ENCODE assay signal across 8 cellular contexts in the genomic region with DNA sequence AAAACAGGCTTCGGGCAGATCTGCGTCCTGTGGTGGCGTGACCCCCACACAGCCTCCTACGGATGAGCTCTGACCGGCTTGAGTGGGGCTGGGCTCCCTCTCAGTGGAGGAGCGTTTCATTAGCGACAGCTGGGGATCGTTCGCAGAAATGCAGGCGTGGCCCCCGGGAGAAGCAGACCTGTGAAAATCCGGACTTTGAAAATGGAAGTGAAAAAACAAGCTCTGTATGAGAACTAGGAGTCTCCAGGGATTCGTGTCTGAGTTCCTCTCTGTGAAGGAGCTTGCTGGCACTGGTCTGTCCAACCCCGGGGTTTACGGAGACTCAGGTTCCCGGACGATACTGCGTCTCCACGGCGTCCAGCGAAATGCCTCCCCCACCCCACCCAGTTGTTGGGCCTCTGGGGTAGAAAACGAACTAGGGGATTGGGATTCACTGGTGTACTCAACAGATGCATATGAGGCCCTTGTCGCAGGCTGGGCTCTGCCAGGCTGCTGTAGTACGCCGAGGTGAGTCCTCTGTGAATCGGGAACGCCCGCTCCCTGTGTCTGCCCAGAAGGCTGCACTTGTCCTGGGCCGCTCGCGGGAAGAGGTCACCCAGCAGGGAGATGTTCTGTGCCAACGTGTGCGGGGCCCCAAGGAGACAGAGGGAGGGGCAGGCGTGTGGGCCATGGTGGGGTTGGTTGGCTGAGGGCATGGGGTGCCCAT.
DNase-seq lines count a peak whose midpoint lies in the region; ATAC-seq, FAIRE-seq and TF ChIP-seq lines count a peak whose summit lies in the region.
"Not testable (repeated sequence)": the region's sequence is repeated elsewhere in the genome, so short reads cannot be mapped to it uniquely, and the experiment has no call there.

No MANE protein-coding gene starts in this region.

- not testable (repeated sequence) for H3K36me3 Mint-ChIP-seq in CD14-positive monocyte; HFFc6 (ENCODE audit: low read depth); progenitor cell of endocrine pancreas (ENCODE audit: insufficient read depth)

- TF ChIP-seq RAD21 in SK-N-SH (IDR thresholded peaks at IDR 0.05; ENCODE audit: low read length); HepG2 (CRISPR knock-in tag; IDR thresholded peaks at IDR 0.05): not testable (repeated sequence)

- H3K4me1 ChIP-seq in SK-N-SH (ENCODE audit: control insufficient read depth in 1 of 2, insufficient read depth in 2 of 2, low read depth in 1 of 2, low read length in 1 of 2) (peaks cover 0 to 42% of the 10 kb centered on the region in 2 experiments; a peak in 1 of 4 replicates), suprapubic skin (peaks cover 38% of the 10 kb centered on the region)
- not testable (repeated sequence) for H3K4me1 ChIP-seq in colonic mucosa; HepG2 (ENCODE audit: insufficient read depth, low read length)

- 91% methylated on average over 28 of the region's 34 CpGs for WGBS in SK-N-SH (ENCODE audit: low lambda C conversion rate)
- 52% methylated on average over 21 of the region's 34 CpGs for WGBS in HepG2 (ENCODE audit: low lambda C conversion rate)
- 66% methylated on average over 29 of the region's 34 CpGs for WGBS in suprapubic skin

- intact Hi-C loops in CD14-positive monocyte (cut with micrococcal nuclease); colonic mucosa (cut with DNase I); Right ventricle myocardium superior (cut with DNase I); HepG2 (cut with micrococcal nuclease; ENCODE audit: unreplicated experiment): not testable (repeated sequence)

- CTCF ChIA-PET in SK-N-SH (lab: Yijun Ruan, JAX); HepG2 (lab: Yijun Ruan, JAX; ENCODE audit: low intra/inter-chr PET ratio, low total read pairs): not testable (repeated sequence)

- BruUV-seq in HepG2 (replicated peaks; lab: Mats Ljungman, UMichigan) = not testable (repeated sequence)

- H4K20me1 ChIP-seq in SK-N-SH (ENCODE audit: insufficient read depth); HepG2 (ENCODE audit: insufficient read depth, low read length): not testable (repeated sequence)

- not testable (repeated sequence) for H3K27me3 ChIP-seq in SK-N-SH (ENCODE audit: insufficient read depth); colonic mucosa; suprapubic skin
- H3K27me3 ChIP-seq in HepG2 (ENCODE audit: control insufficient read depth in 1 of 2, insufficient read depth in 2 of 2, low read length in 2 of 2) = peaks cover 9 to 38% of the 10 kb centered on the region in 2 experiments

- H2AFZ ChIP-seq in SK-N-SH (ENCODE audit: low read depth); HepG2 (ENCODE audit: low read length): not testable (repeated sequence)

- not testable (repeated sequence) for TF ChIP-seq CTCF in CD14-positive monocyte (IDR thresholded peaks at IDR 0.05); HFFc6 (IDR thresholded peaks at IDR 0.05); SK-N-SH (IDR thresholded peaks at IDR 0.05); colonic mucosa (IDR thresholded peaks at IDR 0.05); HepG2 (CRISPR knock-in tag; IDR thresholded peaks at IDR 0.05); progenitor cell of endocrine pancreas (IDR thresholded peaks at IDR 0.05; ENCODE audit: unreplicated experiment); suprapubic skin (IDR thresholded peaks at IDR 0.05)

- not testable (repeated sequence) for H3K9me2 ChIP-seq in SK-N-SH

- not testable (repeated sequence) for DNase-seq in CD14-positive monocyte (ENCODE audit: low spot score); HFFc6; Right ventricle myocardium superior; HepG2 (ENCODE audit: low spot score); progenitor cell of endocrine pancreas (ENCODE audit: low spot score, unreplicated experiment)
- DNase-seq in SK-N-SH (peak; percentile 63), colonic mucosa (peak; percentile 47), suprapubic skin (ENCODE audit: low spot score in 2 of 2) (peak in 1 of 2 donors; percentile 79)

- in situ Hi-C loops in HepG2 (cut with HindIII; ENCODE audit: extremely low pct_ligation_motif_present, low pct_unique_long_range_greater_than_20kb) = not testable (repeated sequence)

- H3K9ac ChIP-seq in SK-N-SH; colonic mucosa (ENCODE audit: low read depth in 2 of 2, low read length in 2 of 2); HepG2 (ENCODE audit: insufficient read depth, low read depth, low read length): not testable (repeated sequence)

- H3F3A ChIP-seq in SK-N-SH (replicated peaks; ENCODE audit: insufficient read depth) = not testable (repeated sequence)

- TF ChIP-seq EP300 in SK-N-SH (IDR thresholded peaks at IDR 0.05; ENCODE audit: borderline replicate concordance in 1 of 2, low read depth in 1 of 2, low read length in 1 of 2); HepG2 (IDR thresholded peaks at IDR 0.05; ENCODE audit: low read depth in 2 of 2, low read length in 2 of 2); HepG2 (CRISPR knock-in tag; IDR thresholded peaks at IDR 0.05; ENCODE audit: borderline replicate concordance); suprapubic skin (IDR thresholded peaks at IDR 0.05): not testable (repeated sequence)

- not testable (repeated sequence) for H3K4me3 ChIP-seq in SK-N-SH (ENCODE audit: low read depth in 2 of 2, low read length in 1 of 2); colonic mucosa; HepG2 (replicated peaks in 1 of 3; ENCODE audit: insufficient read depth in 1 of 3, low read depth in 2 of 3, low read length in 3 of 3); suprapubic skin

- FAIRE-seq in HepG2 (lab: Jason Lieb, UNC) = not testable (repeated sequence)

- H3K9me3 Mint-ChIP-seq in CD14-positive monocyte; HFFc6; progenitor cell of endocrine pancreas (ENCODE audit: low read depth): not testable (repeated sequence)

- not testable (repeated sequence) for H3K4me2 ChIP-seq in SK-N-SH; HepG2 (ENCODE audit: low read depth, low read length)

- TF ChIP-seq POLR2A in HepG2 (IDR thresholded peaks at IDR 0.05; ENCODE audit: insufficient read depth in 1 of 2, low read depth in 2 of 2, low read length in 2 of 2); suprapubic skin (IDR thresholded peaks at IDR 0.05): not testable (repeated sequence)

- H3K27me3 Mint-ChIP-seq in CD14-positive monocyte (ENCODE audit: low read depth in 3 of 3) = peaks cover 35 to 56% (median 37%) of the 10 kb centered on the region in 3 donors
- not testable (repeated sequence) for H3K27me3 Mint-ChIP-seq in HFFc6 (ENCODE audit: insufficient read depth)
- peaks cover 16% of the 10 kb centered on the region for H3K27me3 Mint-ChIP-seq in progenitor cell of endocrine pancreas

- peak overlapping the region in 1 of 2 experiments; percentile 82; a peak in 2 of 4 replicates for H3K27ac ChIP-seq in SK-N-SH (ENCODE audit: low read depth in 2 of 2, low read length in 1 of 2)
- H3K27ac ChIP-seq in colonic mucosa; HepG2 (ENCODE audit: extremely low read length, insufficient read depth, low read length): not testable (repeated sequence)
- H3K27ac ChIP-seq in suprapubic skin = peak overlapping the region; percentile 38

- H3K36me3 ChIP-seq in SK-N-SH (replicated peaks in 1 of 2; ENCODE audit: control insufficient read depth in 1 of 2, insufficient read depth in 2 of 2, low read length in 1 of 2); colonic mucosa; HepG2 (replicated peaks in 1 of 2; ENCODE audit: control insufficient read depth in 1 of 2, insufficient read depth in 2 of 2, low read length in 2 of 2); suprapubic skin: not testable (repeated sequence)

- peak; percentile 7 for ATAC-seq in Right ventricle myocardium superior (ENCODE audit: poor library complexity)
- ATAC-seq in HepG2 = not testable (repeated sequence)

- POLR2A ChIA-PET in SK-N-SH (lab: Yijun Ruan, JAX); HepG2 (lab: Yijun Ruan, JAX): not testable (repeated sequence)

- H3K79me2 ChIP-seq in SK-N-SH (ENCODE audit: insufficient read depth); HepG2 (ENCODE audit: insufficient read depth, low read length): not testable (repeated sequence)

- H3K27ac Mint-ChIP-seq in CD14-positive monocyte = peak overlapping the region in 4 of 7 donors; percentile 26 to 77 (median 51)
- H3K27ac Mint-ChIP-seq in HFFc6 = peak overlapping the region; percentile 70; the same call in 1 of the 2 replicates
- H3K27ac Mint-ChIP-seq in progenitor cell of endocrine pancreas = peak overlapping the region; percentile 37

- H3K4me3 Mint-ChIP-seq in CD14-positive monocyte (peak overlapping the region in 1 of 2 donors; percentile 30), HFFc6 (peak overlapping the region; percentile 36; the same call in 1 of the 2 replicates)
- H3K4me3 Mint-ChIP-seq in progenitor cell of endocrine pancreas (ENCODE audit: low read depth) = not testable (repeated sequence)

- not testable (repeated sequence) for H3K9me3 ChIP-seq in SK-N-SH; colonic mucosa; HepG2 (ENCODE audit: low read length); suprapubic skin

- peaks cover 13% of the 10 kb centered on the region for H3K4me1 Mint-ChIP-seq in CD14-positive monocyte
- not testable (repeated sequence) for H3K4me1 Mint-ChIP-seq in HFFc6 (ENCODE audit: low read depth)
- H3K4me1 Mint-ChIP-seq in progenitor cell of endocrine pancreas (ENCODE audit: low read depth) = peaks cover 13% of the 10 kb centered on the region

TF ChIP-seq in HepG2, 621 proteins besides CTCF, POLR2A, EP300 and RAD21:
- TF ChIP-seq STAG1 (CRISPR knock-in tag; IDR thresholded peaks at IDR 0.05) = peak; percentile 30
